Comparison of ENCODE assay signal across 8 cellular contexts in genomic region chr7:32846630-32847225, GRCh38. TPM values are rescaled to one million over a fixed set of nuclear protein-coding genes. Genes with fewer than 3 reads are reported as not detected.
DNase-seq lines count a peak whose midpoint lies in the region; ATAC-seq and TF ChIP-seq lines count a peak whose summit lies in the region.

No MANE protein-coding gene starts in this region.

- H3K4me1 ChIP-seq in fibroblast of lung (ENCODE audit: control insufficient read depth, extremely low read depth, insufficient read depth, low read length) = no peaks in the 10 kb centered on the region

- no peaks in the 10 kb centered on the region for H3K4me1 Mint-ChIP-seq in nephron

- no peak overlapping the region for H3K9ac ChIP-seq in fibroblast of lung (ENCODE audit: insufficient read depth, low read length)

- peaks cover 3% of the 10 kb centered on the region for H3K9me3 Mint-ChIP-seq in nephron

- H3K4me3 Mint-ChIP-seq in nephron = no peak overlapping the region

- no peak overlapping the region for H3K4me3 ChIP-seq in fibroblast of lung (replicated peaks in 1 of 4; ENCODE audit: control extremely low read depth in 1 of 4, insufficient read depth in 1 of 4, low read depth in 3 of 4, low read length in 4 of 4)

- H3K79me2 ChIP-seq in fibroblast of lung (ENCODE audit: control insufficient read depth, insufficient read depth, low read length) = no peaks in the 10 kb centered on the region

- no peaks in the 10 kb centered on the region for H4K20me1 ChIP-seq in fibroblast of lung (ENCODE audit: control insufficient read depth, extremely low read depth, insufficient read depth, low read length)

- H3K27ac ChIP-seq in fibroblast of lung (ENCODE audit: insufficient read depth, low read length) = no peak overlapping the region

- DNase-seq in COLO829 (ENCODE audit: low spot score) (peak; percentile 23), OCI-M2 (lab: John Stamatoyannopoulos, UW; ENCODE audit: unreplicated experiment) (peak; percentile 21), fibroblast of lung (ENCODE audit: low read depth in 2 of 2) (peak; percentile 61 to 73)
- DNase-seq in activated T-cell treated with anti-CD3 and anti-CD28 coated beads, Interleukin-2, amount 50 U/mL, for 1 hour = peak; percentile 91
- DNase-seq in stimulated activated naive CD4-positive, alpha-beta T cell treated with Interleukin-2 at 50 U/mL for 16 hours (lab: John Stamatoyannopoulos, UW) = peak; percentile 82

- H3K27me3 ChIP-seq in fibroblast of lung (ENCODE audit: control insufficient read depth, insufficient read depth, low read length) = no peaks in the 10 kb centered on the region

- H3K4me2 ChIP-seq in fibroblast of lung (ENCODE audit: extremely low read depth, insufficient read depth, low read length) = no peak overlapping the region

- H3K36me3 Mint-ChIP-seq in nephron (ENCODE audit: low read depth) = peaks cover 13% of the 10 kb centered on the region

- H3K36me3 ChIP-seq in fibroblast of lung (ENCODE audit: control insufficient read depth, insufficient read depth, low read length) = no peaks in the 10 kb centered on the region

- no peak overlapping the region for H3K27ac Mint-ChIP-seq in nephron

- no peaks in the 10 kb centered on the region for H3K9me3 ChIP-seq in fibroblast of lung (ENCODE audit: control insufficient read depth, insufficient read depth, low read depth, low read length)

- no peak overlapping the region for H2AFZ ChIP-seq in fibroblast of lung (ENCODE audit: low read length)

- no peaks in the 10 kb centered on the region for H3K27me3 Mint-ChIP-seq in nephron (ENCODE audit: low read depth)

- peak; percentile 54 to 57 for TF ChIP-seq CTCF in fibroblast of lung (conservative IDR thresholded peaks at IDR 0.05 in 1 of 2, IDR thresholded peaks at IDR 0.05 in 1 of 2; ENCODE audit: low read depth in 1 of 2, low read length in 2 of 2)
- TF ChIP-seq CTCF in nephron (IDR thresholded peaks at IDR 0.05; ENCODE audit: unreplicated experiment in 3 of 3) = peak; percentile 46 to 51 (median 49)

- ATAC-seq in GM19467 (IDR thresholded peaks at IDR 0.05; ENCODE audit: unreplicated experiment) (peak; percentile 100), HG03558 (IDR thresholded peaks at IDR 0.05; ENCODE audit: extremely low read depth, unreplicated experiment) (peak; percentile 92)

RNA-seq across cellular contexts. Expression of gene KBTBD2, which starts 44.8 kb away (rescaled TPM):
- total RNA-seq in fibroblast of lung = 29.2 and 35.7 TPM in 2 replicates
- 22.3 and 26.7 TPM in 2 replicates for polyA plus RNA-seq in fibroblast of lung
- 15.4 and 16.0 TPM in 2 replicates for polyA plus RNA-seq in fibroblast of lung (2012)
- 3.7 and 7.6 TPM in 2 replicates for polyA minus RNA-seq in fibroblast of lung (ENCODE audit: low replicate concordance)

Comparison
In these comparisons a context has a peak if more than half of its experiments do, and no peak if none do; other contexts are left out.
1. DNase-seq: peak in every context shown above with its lines; median percentile 91 in activated T-cell treated with anti-CD3 and anti-CD28 coated beads, Interleukin-2, amount 50 U/mL, for 1 hour; 82 in stimulated activated naive CD4-positive, alpha-beta T cell treated with Interleukin-2 at 50 U/mL for 16 hours; 67 in fibroblast of lung; 23 in COLO829; 21 in OCI-M2.